ENCODE assay signal across 1 cellular context in the genomic region with DNA sequence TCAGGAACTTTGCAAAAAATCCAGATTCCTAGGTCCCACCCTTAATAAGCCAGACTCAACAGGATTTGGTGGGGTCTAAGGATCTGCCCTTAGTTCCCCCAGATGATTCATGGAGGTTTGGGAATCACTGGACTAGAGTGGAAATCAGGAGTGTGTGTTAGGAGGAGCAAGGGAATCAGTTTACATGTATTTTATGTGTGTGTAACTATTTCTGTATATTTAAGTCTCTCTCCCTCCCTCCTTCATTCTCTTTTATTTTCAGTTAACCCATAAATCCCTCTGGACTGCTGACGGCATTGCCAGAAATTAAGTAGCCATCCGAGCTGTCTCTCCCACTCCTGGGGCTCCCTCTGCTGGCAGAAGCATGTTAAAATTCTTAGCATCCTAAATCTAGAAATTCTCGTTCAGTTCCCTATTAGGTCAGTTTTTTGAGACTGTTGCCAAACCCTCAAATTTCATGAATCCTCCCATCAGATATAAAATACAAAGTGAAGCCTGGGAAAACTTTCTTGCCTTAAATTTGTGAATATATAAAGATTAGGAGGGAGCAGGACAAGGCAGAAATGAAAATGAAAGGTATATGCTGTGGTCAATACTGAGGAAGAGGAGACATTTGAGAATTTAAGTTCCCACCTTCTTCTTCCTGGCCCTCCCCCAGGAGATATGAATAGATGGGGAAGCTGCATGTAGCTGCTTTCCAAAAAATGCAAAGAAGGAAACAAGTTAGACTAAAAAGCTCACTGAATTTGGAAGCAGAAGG.
TF ChIP-seq lines count a peak whose summit lies in the region.

No MANE protein-coding gene starts in this region.

TF ChIP-seq in Ishikawa, 13 proteins besides CTCF, POLR2A, EP300 and RAD21 (continued from another document):
- TF ChIP-seq, protein P1, sequence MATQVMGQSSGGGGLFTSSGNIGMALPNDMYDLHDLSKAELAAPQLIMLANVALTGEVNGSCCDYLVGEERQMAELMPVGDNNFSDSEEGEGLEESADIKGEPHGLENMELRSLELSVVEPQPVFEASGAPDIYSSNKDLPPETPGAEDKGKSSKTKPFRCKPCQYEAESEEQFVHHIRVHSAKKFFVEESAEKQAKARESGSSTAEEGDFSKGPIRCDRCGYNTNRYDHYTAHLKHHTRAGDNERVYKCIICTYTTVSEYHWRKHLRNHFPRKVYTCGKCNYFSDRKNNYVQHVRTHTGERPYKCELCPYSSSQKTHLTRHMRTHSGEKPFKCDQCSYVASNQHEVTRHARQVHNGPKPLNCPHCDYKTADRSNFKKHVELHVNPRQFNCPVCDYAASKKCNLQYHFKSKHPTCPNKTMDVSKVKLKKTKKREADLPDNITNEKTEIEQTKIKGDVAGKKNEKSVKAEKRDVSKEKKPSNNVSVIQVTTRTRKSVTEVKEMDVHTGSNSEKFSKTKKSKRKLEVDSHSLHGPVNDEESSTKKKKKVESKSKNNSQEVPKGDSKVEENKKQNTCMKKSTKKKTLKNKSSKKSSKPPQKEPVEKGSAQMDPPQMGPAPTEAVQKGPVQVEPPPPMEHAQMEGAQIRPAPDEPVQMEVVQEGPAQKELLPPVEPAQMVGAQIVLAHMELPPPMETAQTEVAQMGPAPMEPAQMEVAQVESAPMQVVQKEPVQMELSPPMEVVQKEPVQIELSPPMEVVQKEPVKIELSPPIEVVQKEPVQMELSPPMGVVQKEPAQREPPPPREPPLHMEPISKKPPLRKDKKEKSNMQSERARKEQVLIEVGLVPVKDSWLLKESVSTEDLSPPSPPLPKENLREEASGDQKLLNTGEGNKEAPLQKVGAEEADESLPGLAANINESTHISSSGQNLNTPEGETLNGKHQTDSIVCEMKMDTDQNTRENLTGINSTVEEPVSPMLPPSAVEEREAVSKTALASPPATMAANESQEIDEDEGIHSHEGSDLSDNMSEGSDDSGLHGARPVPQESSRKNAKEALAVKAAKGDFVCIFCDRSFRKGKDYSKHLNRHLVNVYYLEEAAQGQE (IDR thresholded peaks at IDR 0.05; ENCODE audit: low read depth): no peak
- TF ChIP-seq TAF1 (IDR thresholded peaks at IDR 0.05; ENCODE audit: low read depth): no peak
